In genomic region chr20:57213291-57213690, GRCh38 we compare ENCODE assay signal across 19 cellular contexts. TPM values are rescaled to one million over a fixed set of nuclear protein-coding genes. Genes with fewer than 3 reads are reported as not detected.
DNase-seq lines count a peak whose midpoint lies in the region; ATAC-seq, FAIRE-seq and TF ChIP-seq lines count a peak whose summit lies in the region.
"Had no signal": no experiment of that assay in that cellular context is flagged by ENCODE, and none has a peak within 500 bp of the region (broad histone marks: within the 10 kb centered on the region; RNA-seq: fewer than 3 reads in every experiment).

No MANE protein-coding gene starts in this region.

- H3F3A ChIP-seq in PC-3 (ENCODE audit: low read length, unreplicated experiment): no peaks in the 10 kb centered on the region

- H2BK20ac ChIP-seq in H1 (ENCODE audit: low read length): no peak overlapping the region

- H4K20me1 ChIP-seq in BLaER1 (no peaks in the 10 kb centered on the region), PC-3 (ENCODE audit: low read length) (no peaks in the 10 kb centered on the region), H1 (replicated peaks in 1 of 2; ENCODE audit: control insufficient read depth in 1 of 2, insufficient read depth in 2 of 2, low read length in 2 of 2) (no peaks in the 10 kb centered on the region)

- CTCF ChIA-PET in PC-3 (lab: Charles Lee) (no interaction called here), H1 (lab: Charles Lee; ENCODE audit: partially characterized antibody) (interaction anchor here (0.8 to 3.1 kb wide), 9 partner anchors 10 to 123 kb away, joined by 3 to 12 read pairs (median 4); partner anchors contain the start of gene SPO11)

- H4K91ac ChIP-seq in H1 (replicated peaks; ENCODE audit: insufficient read length, low read length): peak overlapping the region; percentile 32
- H4K91ac ChIP-seq in neuronal stem cell (ENCODE audit: low read depth, low read length, poor library complexity): no peak overlapping the region

- H3K4ac ChIP-seq in H1 (replicated peaks; ENCODE audit: insufficient read length, low read depth, low read length) (no peak overlapping the region), neuronal stem cell (ENCODE audit: low read length) (no peak overlapping the region)

- no peak overlapping the region for H4K5ac ChIP-seq in H1 (ENCODE audit: insufficient read length, low read depth, low read length)

- H2AFZ ChIP-seq in PC-3 (ENCODE audit: low read length): peak overlapping the region; percentile 78; the same call in 1 of the 2 replicates
- H2AFZ ChIP-seq in H1 (ENCODE audit: low read length): no peak overlapping the region
- H2AFZ ChIP-seq in neuronal stem cell (ENCODE audit: low read length): no peak overlapping the region

- H3K79me1 ChIP-seq in H1 (ENCODE audit: low read depth, low read length) (no peaks in the 10 kb centered on the region), neuronal stem cell (ENCODE audit: low read depth, low read length) (no peaks in the 10 kb centered on the region)

- no peaks in the 10 kb centered on the region for H3K79me2 ChIP-seq in PC-3 (ENCODE audit: low read length)
- no peaks in the 10 kb centered on the region for H3K79me2 ChIP-seq in H1 (ENCODE audit: control insufficient read depth in 1 of 2, insufficient read depth in 2 of 2, low read length in 2 of 2)

- no peaks in the 10 kb centered on the region; the same call in 1 of the 2 replicates for H3K9me3 ChIP-seq in BLaER1
- no peaks in the 10 kb centered on the region for H3K9me3 ChIP-seq in PC-3 (ENCODE audit: low read length)
- H3K9me3 ChIP-seq in H1 (ENCODE audit: insufficient read depth in 2 of 2, low read depth in 1 of 2, low read length in 1 of 2): no peaks in the 10 kb centered on the region
- H3K9me3 ChIP-seq in neuronal stem cell (replicated peaks in 1 of 2; ENCODE audit: control insufficient read depth in 2 of 2, insufficient read depth in 1 of 2, low read depth in 1 of 2, low read length in 2 of 2): no peaks in the 10 kb centered on the region
- H3K9me3 ChIP-seq in esophagus muscularis mucosa: no peaks in the 10 kb centered on the region

- no peak overlapping the region for H3K14ac ChIP-seq in H1 (ENCODE audit: insufficient read length)
- H3K14ac ChIP-seq in neuronal stem cell (ENCODE audit: low read length): no peak overlapping the region

- H2BK120ac ChIP-seq in H1 (replicated peaks; ENCODE audit: low read depth, low read length) (no peak overlapping the region), neuronal stem cell (ENCODE audit: low read depth, low read length) (no peak overlapping the region)

- H3K9ac ChIP-seq in BLaER1: no peak overlapping the region
- no peak overlapping the region for H3K9ac ChIP-seq in PC-3 (ENCODE audit: low read length)
- H3K9ac ChIP-seq in H1 (replicated peaks in 1 of 4; ENCODE audit: extremely low read depth in 1 of 4, low read depth in 3 of 4, low read length in 3 of 4): no peak overlapping the region
- no peak overlapping the region for H3K9ac ChIP-seq in neuronal stem cell (ENCODE audit: low read depth, low read length, poor library complexity)

- H3K27me3 ChIP-seq in BLaER1: peaks cover 20% of the 10 kb centered on the region; the same call in 1 of the 2 replicates
- no peaks in the 10 kb centered on the region for H3K27me3 ChIP-seq in PC-3 (ENCODE audit: low read length)
- H3K27me3 ChIP-seq in H1 (replicated peaks in 1 of 4; ENCODE audit: control insufficient read depth in 3 of 4, extremely low read depth in 1 of 4, insufficient read depth in 3 of 4, low read length in 3 of 4): peaks cover 0 to 5% (median 2%) of the 10 kb centered on the region in 4 experiments; a peak in 2 of 7 replicates
- peaks cover 0 to 2% (median 0%) of the 10 kb centered on the region in 3 experiments for H3K27me3 ChIP-seq in neuronal stem cell (ENCODE audit: control insufficient read depth in 3 of 3, insufficient read depth in 3 of 3, low read depth in 1 of 3, low read length in 3 of 3)
- no peaks in the 10 kb centered on the region for H3K27me3 ChIP-seq in esophagus muscularis mucosa

- no peak overlapping the region for H3K4me3 ChIP-seq in BLaER1
- H3K4me3 ChIP-seq in PC-3 (ENCODE audit: low read length): no peak overlapping the region
- H3K4me3 ChIP-seq in H1 (ENCODE audit: extremely low read depth in 1 of 4, insufficient read depth in 2 of 4, low read depth in 3 of 4, low read length in 4 of 4): no peak overlapping the region
- peak overlapping the region in 1 of 2 donors; percentile 33 for H3K4me3 ChIP-seq in neuronal stem cell (ENCODE audit: low read length in 2 of 2)
- H3K4me3 ChIP-seq in esophagus muscularis mucosa: no peak overlapping the region
- H3K4me3 ChIP-seq in lower leg skin (ENCODE audit: low read depth, poor library complexity, severe bottlenecking): no peak overlapping the region

- no peak for DNase-seq in PC-3
- DNase-seq in H1 (ENCODE audit: low read depth in 1 of 2, low spot score in 2 of 2): no peak
- no peak for DNase-seq in neuronal stem cell (ENCODE audit: low spot score)
- DNase-seq in esophagus muscularis mucosa (ENCODE audit: extremely low spot score): no peak
- no peak for DNase-seq in NCI-H146 (lab: John Stamatoyannopoulos, UW)
- no peak for DNase-seq in lower leg skin (ENCODE audit: low spot score in 2 of 2)
- DNase-seq: CD8-positive, alpha-beta memory T cell; MM.1S; NCI-H1092 treated with DMSO at 0.1 percent for 48 hours; NCI-H2081 treated with DMSO at 0.1 percent for 48 hours; NCI-H446 treated with DMSO at 0.1 percent for 48 hours; SHP77 treated with DMSO at 0.1 percent for 48 hours had no signal

- no peaks in the 10 kb centered on the region; the same call in 1 of the 2 replicates for H3K23me2 ChIP-seq in H1 (ENCODE audit: low read depth, low read length)

- no peak overlapping the region for H3K27ac ChIP-seq in BLaER1
- H3K27ac ChIP-seq in PC-3 (ENCODE audit: low read length): no peak overlapping the region
- H3K27ac ChIP-seq in H1 (ENCODE audit: low read depth, low read length): no peak overlapping the region
- H3K27ac ChIP-seq in neuronal stem cell (replicated peaks; ENCODE audit: low read length): no peak overlapping the region
- peak overlapping the region in 1 of 4 donors; percentile 65 for H3K27ac ChIP-seq in esophagus muscularis mucosa (replicated peaks in 1 of 4)

- peaks cover 32% of the 10 kb centered on the region for H3K4me1 ChIP-seq in BLaER1
- peaks cover 12% of the 10 kb centered on the region for H3K4me1 ChIP-seq in PC-3 (ENCODE audit: insufficient read depth, low read length)
- peaks cover 0 to 28% (median 15%) of the 10 kb centered on the region in 4 experiments; a peak in 6 of 7 replicates for H3K4me1 ChIP-seq in H1 (replicated peaks in 1 of 4; ENCODE audit: control insufficient read depth in 3 of 4, insufficient read depth in 4 of 4, low read length in 3 of 4)
- peaks cover 19 to 23% of the 10 kb centered on the region in 2 donors for H3K4me1 ChIP-seq in neuronal stem cell (ENCODE audit: control insufficient read depth in 2 of 2, insufficient read depth in 1 of 2, low read depth in 1 of 2, low read length in 2 of 2)
- H3K4me1 ChIP-seq in esophagus muscularis mucosa: peaks cover 12 to 16% (median 15%) of the 10 kb centered on the region in 4 donors

- ATAC-seq in PC-3 (no peak), HG03432 (IDR thresholded peaks at IDR 0.05; ENCODE audit: unreplicated experiment) (no peak)
- ATAC-seq: SK-N-SH treated with all-trans-retinoic acid at 6 μM for 48 hours had no signal

- TF ChIP-seq RAD21 in H1 (IDR thresholded peaks at IDR 0.05 in 1 of 2, conservative IDR thresholded peaks at IDR 0.05 in 1 of 2; ENCODE audit: low read depth in 2 of 2, low read length in 2 of 2): no peak

- TF ChIP-seq POLR2A in H1 (IDR thresholded peaks at IDR 0.05; ENCODE audit: control extremely low read depth in 1 of 2, low read depth in 2 of 2, low read length in 2 of 2) (no peak), esophagus muscularis mucosa (IDR thresholded peaks at IDR 0.05; ENCODE audit: low read depth) (no peak), lower leg skin (IDR thresholded peaks at IDR 0.05) (no peak)

- TF ChIP-seq CTCF in PC-3 (conservative IDR thresholded peaks at IDR 0.05; ENCODE audit: low read depth, low read length) (no peak), H1 (IDR thresholded peaks at IDR 0.05; ENCODE audit: control extremely low read depth in 1 of 3, insufficient read depth in 1 of 3, low read depth in 1 of 3, low read length in 3 of 3) (no peak), esophagus muscularis mucosa (IDR thresholded peaks at IDR 0.05) (no peak), lower leg skin (IDR thresholded peaks at IDR 0.05) (no peak)

- no peaks in the 10 kb centered on the region for H3K36me3 ChIP-seq in BLaER1
- H3K36me3 ChIP-seq in PC-3 (ENCODE audit: low read depth, low read length): no peaks in the 10 kb centered on the region
- no peaks in the 10 kb centered on the region for H3K36me3 ChIP-seq in H1 (ENCODE audit: control insufficient read depth in 2 of 4, insufficient read depth in 4 of 4, low read length in 3 of 4)
- peaks cover 3 to 38% of the 10 kb centered on the region in 2 donors for H3K36me3 ChIP-seq in neuronal stem cell (replicated peaks in 1 of 2; ENCODE audit: control insufficient read depth in 2 of 2, insufficient read depth in 2 of 2, low read length in 2 of 2)
- H3K36me3 ChIP-seq in esophagus muscularis mucosa: no peaks in the 10 kb centered on the region

- no peak overlapping the region for H2BK15ac ChIP-seq in H1 (ENCODE audit: low read length)
- peak overlapping the region; percentile 38 for H2BK15ac ChIP-seq in neuronal stem cell (ENCODE audit: low read length)

- H3K4me2 ChIP-seq in BLaER1: peak overlapping the region; percentile 69; the same call in 1 of the 2 replicates
- peak overlapping the region; percentile 79 for H3K4me2 ChIP-seq in PC-3 (ENCODE audit: low read length)
- H3K4me2 ChIP-seq in H1 (ENCODE audit: insufficient read depth in 1 of 2, low read depth in 2 of 2, low read length in 2 of 2): no peak overlapping the region
- no peak overlapping the region for H3K4me2 ChIP-seq in neuronal stem cell (ENCODE audit: insufficient read depth, low read length, poor library complexity, severe bottlenecking)

- no peak overlapping the region for H4K8ac ChIP-seq in H1 (ENCODE audit: extremely low read depth, insufficient read depth, low read length)
- H4K8ac ChIP-seq in neuronal stem cell (ENCODE audit: low read depth, low read length): no peak overlapping the region

- no peak for FAIRE-seq in H1 (lab: Jason Lieb, UNC)
- FAIRE-seq: A204.1, GM12892, GM18507 had no signal

- H2BK5ac ChIP-seq in H1 (ENCODE audit: low read depth, low read length) (no peak overlapping the region), neuronal stem cell (ENCODE audit: low read length) (no peak overlapping the region)

- POLR2A ChIA-PET in PC-3 (lab: Charles Lee; ENCODE audit: unreplicated experiment): no interaction called here
- POLR2A ChIA-PET in H1 (lab: Charles Lee; ENCODE audit: partially characterized antibody): interaction anchor here (2.0 kb wide), 1 partner anchor 12 kb away, joined by 5 read pairs; no protein-coding TSS in a partner anchor

- WGBS in H1 (ENCODE audit: extremely low coverage in 1 of 2, insufficient coverage in 1 of 2, insufficient read length in 1 of 2, insufficient replicate concordance in 2 of 2, low coverage in 1 of 2, low lambda C conversion rate in 2 of 2, missing lambda C conversion rate in 1 of 2), 2 experiments: 89% methylated on average over 6 of the region's 6 CpGs; no CpG with 5 or more reads in 1 of the 2 experiments
- WGBS in neuronal stem cell (ENCODE audit: extremely low coverage in 2 of 2, insufficient read length in 2 of 2, insufficient replicate concordance in 1 of 2), 2 donors: no CpG with 5 or more reads among the region's 6 CpGs
- WGBS in esophagus muscularis mucosa: 87% methylated on average over 6 of the region's 6 CpGs
- 90 to 93% methylated on average over 6 of the region's 6 CpGs for WGBS in lower leg skin, 2 donors

- H3K23ac ChIP-seq in H1 (ENCODE audit: insufficient read length) (no peak overlapping the region), neuronal stem cell (ENCODE audit: low read depth, low read length, poor library complexity) (no peak overlapping the region)

- no peak overlapping the region for H3K18ac ChIP-seq in H1 (ENCODE audit: extremely low read depth, low read length)
- H3K18ac ChIP-seq in neuronal stem cell (ENCODE audit: low read length): peak overlapping the region; percentile 55

- no peak overlapping the region for H2AK5ac ChIP-seq in H1 (ENCODE audit: low read depth, low read length)
- no peak overlapping the region for H2AK5ac ChIP-seq in neuronal stem cell (ENCODE audit: low read depth, low read length)

- no TSS peak for BruUV-seq in PC-3 (replicated peaks; lab: Mats Ljungman, UMichigan)

- intact Hi-C loops in PC-3 (cut with micrococcal nuclease) (no loop called here), esophagus muscularis mucosa (cut with DNase I) (no loop called here), lower leg skin (cut with DNase I; ENCODE audit: low total_unique reads) (no loop called here)

- TF ChIP-seq EP300 in H1 (IDR thresholded peaks at IDR 0.05; ENCODE audit: borderline replicate concordance in 1 of 2, low read depth in 2 of 2, low read length in 2 of 2): no peak
- TF ChIP-seq EP300 in esophagus muscularis mucosa (IDR thresholded peaks at IDR 0.05): no peak

- no peak overlapping the region for H3K56ac ChIP-seq in H1 (replicated peaks; ENCODE audit: insufficient read length, low read depth, low read length)

- no peaks in the 10 kb centered on the region for H3K9me2 ChIP-seq in PC-3 (replicated peaks; ENCODE audit: low read length)

- H2BK12ac ChIP-seq in H1 (ENCODE audit: low read depth, low read length): no peak overlapping the region
- no peak overlapping the region for H2BK12ac ChIP-seq in neuronal stem cell (ENCODE audit: low read length)

RNA-seq across cellular contexts. Expression of gene BMP7, which starts 53.1 kb away (rescaled TPM):
- total RNA-seq in PC-3 (2014; rRNA removed) (not detected in 2 replicates), esophagus muscularis mucosa (1 to 10 TPM; 4.6 to 7.1 (median 5.6) TPM), lower leg skin (10 to 100 TPM; 40.5 to 66.3 (median 46.8) TPM)
- total RNA-seq in H1 (2021; fragmentation: NEBNext Ultra II Directional; extraction: Animal tissue kit (Norgen Biotek cat#: 25700)): 7.2 and 9.2 TPM in 2 replicates
- polyA plus RNA-seq in H1 (2011; rRNA removed): 14.7 and 29.5 TPM in 2 replicates
- 19.0 TPM for polyA plus RNA-seq in H1 (2011; cell fraction: cytosol; rRNA removed)
- polyA plus RNA-seq in H1 (2011; cell fraction: nucleus; rRNA removed): 26.5 TPM
- polyA plus RNA-seq in H1 (2012, experiment 1 of 2): 4.3 to 11.0 TPM (median 8.6 TPM) in 4 replicates
- polyA plus RNA-seq in H1 (2012, experiment 2 of 2): 4.3 TPM
- 8.0 TPM for polyA plus RNA-seq in H1 (2013, experiment 1 of 2)
- polyA plus RNA-seq in H1 (2013, experiment 2 of 2): 9.6 TPM
- 6.7 and 12.4 TPM in 2 replicates for polyA minus RNA-seq in H1 (2011; rRNA and poly(A)+ RNA removed)
- 14.2 TPM for polyA minus RNA-seq in H1 (2011; cell fraction: cytosol; rRNA and poly(A)+ RNA removed)
- 13.2 TPM for polyA minus RNA-seq in H1 (2011; cell fraction: nucleus; rRNA and poly(A)+ RNA removed)
- 17.6 TPM for polyA plus RNA-seq in neuronal stem cell (2013, experiment 1 of 2)
- 17.7 TPM for polyA plus RNA-seq in neuronal stem cell (2013, experiment 2 of 2)
- total RNA-seq: CD8-positive, alpha-beta memory T cell; LHCN-M2 had no signal
- polyA plus RNA-seq: CD8-positive, alpha-beta memory T cell had no signal

Comparison
In these comparisons a context has a peak if more than half of its experiments do, and no peak if none do; other contexts are left out.
1. H3K4me2 ChIP-seq: peak in BLaER1 (single experiment) and PC-3 (single experiment); none in H1 (0 of 2) and neuronal stem cell (single experiment).